16 cellular contexts compared by ENCODE assay signal in genomic region chr1:235087906-235088305, GRCh38. TPM values are rescaled to one million over a fixed set of nuclear protein-coding genes. Genes with fewer than 3 reads are reported as not detected.
DNase-seq lines count a peak whose midpoint lies in the region; TF ChIP-seq lines count a peak whose summit lies in the region.
"Had no signal": no experiment of that assay in that cellular context is flagged by ENCODE, and none has a peak within 500 bp of the region (broad histone marks: within the 10 kb centered on the region; RNA-seq: fewer than 3 reads in every experiment).

No MANE protein-coding gene starts in this region.

- H2AK5ac ChIP-seq in mesenchymal stem cell (ENCODE audit: low read length, severe bottlenecking) = peak overlapping the region; percentile 5

- no peak overlapping the region for H3K4me3 Mint-ChIP-seq in activated T-cell treated with anti-CD3 and anti-CD28 coated beads, Interleukin-2, amount 50 U/mL, for 24 hours
- H3K4me3 Mint-ChIP-seq: CD8-positive, alpha-beta memory T cell had no signal

- no peak overlapping the region for H3K18ac ChIP-seq in mesenchymal stem cell (ENCODE audit: low read depth in 1 of 2, low read length in 2 of 2)

- H3K4me1 Mint-ChIP-seq in activated T-cell treated with anti-CD3 and anti-CD28 coated beads, Interleukin-2, amount 50 U/mL, for 24 hours (ENCODE audit: low read depth) = peaks cover 18% of the 10 kb centered on the region

- H3K4ac ChIP-seq in mesenchymal stem cell (ENCODE audit: low read depth in 1 of 2, low read length in 2 of 2) = no peak overlapping the region

- no peaks in the 10 kb centered on the region for H3K79me1 ChIP-seq in mesenchymal stem cell (replicated peaks; ENCODE audit: low read length, poor library complexity, severe bottlenecking)

- peak overlapping the region in 1 of 2 experiments; percentile 37 for H2BK12ac ChIP-seq in mesenchymal stem cell (ENCODE audit: low read length in 2 of 2)

- TF ChIP-seq CTCF in sigmoid colon (IDR thresholded peaks at IDR 0.05) = no peak

- no peak overlapping the region for H3K4me3 ChIP-seq in mesenchymal stem cell (ENCODE audit: insufficient read depth in 1 of 2, low read depth in 1 of 2, low read length in 2 of 2)
- H3K4me3 ChIP-seq in sigmoid colon = no peak overlapping the region

- no peak overlapping the region for H2BK5ac ChIP-seq in mesenchymal stem cell (ENCODE audit: low read depth, low read length, poor library complexity, severe bottlenecking)

- H3K36me3 Mint-ChIP-seq in activated T-cell treated with anti-CD3 and anti-CD28 coated beads, Interleukin-2, amount 50 U/mL, for 24 hours (ENCODE audit: low read depth) = no peaks in the 10 kb centered on the region
- H3K36me3 Mint-ChIP-seq: CD8-positive, alpha-beta memory T cell had no signal

- no peak overlapping the region for H3K14ac ChIP-seq in mesenchymal stem cell (ENCODE audit: low read length in 2 of 2)

- no peak overlapping the region for H3K27ac ChIP-seq in mesenchymal stem cell (ENCODE audit: low read length, poor library complexity, severe bottlenecking)
- H3K27ac ChIP-seq in sigmoid colon = no peak overlapping the region
- H3K27ac ChIP-seq: C4-2B had no signal

- H4K8ac ChIP-seq in mesenchymal stem cell (ENCODE audit: low read length) = no peak overlapping the region

- H3K9me3 ChIP-seq in mesenchymal stem cell (ENCODE audit: control insufficient read depth, low read length) (no peaks in the 10 kb centered on the region), sigmoid colon (no peaks in the 10 kb centered on the region)

- H3K27me3 ChIP-seq in mesenchymal stem cell (ENCODE audit: control insufficient read depth in 1 of 2, insufficient read depth in 1 of 2, low read length in 2 of 2) (no peaks in the 10 kb centered on the region), sigmoid colon (no peaks in the 10 kb centered on the region)

- 96% methylated on average over 5 of the region's 6 CpGs for WGBS in mesenchymal stem cell
- WGBS in sigmoid colon, 2 donors = 92 to 93% methylated on average over 6 of the region's 6 CpGs

- no peak overlapping the region for H3K9ac ChIP-seq in mesenchymal stem cell (ENCODE audit: low read length)

- peak overlapping the region; percentile 31 for H4K91ac ChIP-seq in mesenchymal stem cell (ENCODE audit: low read length)

- H3K4me1 ChIP-seq in mesenchymal stem cell (ENCODE audit: control insufficient read depth, insufficient read depth, low read depth, low read length) (peaks cover 13% of the 10 kb centered on the region), sigmoid colon (peaks cover 0 to 26% (median 23%) of the 10 kb centered on the region in 4 donors)

- no peaks in the 10 kb centered on the region for H3K36me3 ChIP-seq in mesenchymal stem cell (ENCODE audit: control insufficient read depth in 1 of 2, insufficient read depth in 2 of 2, low read depth in 1 of 2, low read length in 2 of 2)
- no peaks in the 10 kb centered on the region for H3K36me3 ChIP-seq in sigmoid colon

- no peak overlapping the region for H3K4me2 ChIP-seq in mesenchymal stem cell (ENCODE audit: low read length, poor library complexity, severe bottlenecking)

- no peaks in the 10 kb centered on the region for H3K9me3 Mint-ChIP-seq in activated T-cell treated with anti-CD3 and anti-CD28 coated beads, Interleukin-2, amount 50 U/mL, for 24 hours
- H3K9me3 Mint-ChIP-seq: CD8-positive, alpha-beta memory T cell had no signal

- no peak overlapping the region for H2BK120ac ChIP-seq in mesenchymal stem cell (ENCODE audit: low read depth, low read length)

- no peak overlapping the region for H3K27ac Mint-ChIP-seq in activated T-cell treated with anti-CD3 and anti-CD28 coated beads, Interleukin-2, amount 50 U/mL, for 24 hours

- H3K23ac ChIP-seq in mesenchymal stem cell (ENCODE audit: low read length in 2 of 2) = peak overlapping the region in 1 of 2 experiments; percentile 56

- intact Hi-C loops in sigmoid colon (cut with DNase I) = loop anchor here (10.0 kb wide), 1 partner anchor 263 kb away; no protein-coding TSS in a partner anchor

- no peak overlapping the region for H2BK15ac ChIP-seq in mesenchymal stem cell (ENCODE audit: low read depth, poor library complexity, severe bottlenecking)

- no peak overlapping the region for H2AFZ ChIP-seq in mesenchymal stem cell (ENCODE audit: low read depth, low read length)

- TF ChIP-seq EP300 in sigmoid colon (IDR thresholded peaks at IDR 0.05) = no peak

- peak; percentile 14 for DNase-seq in activated T-cell treated with anti-CD3 and anti-CD28 coated beads, Interleukin-2, amount 50 U/mL, for 1 hour
- DNase-seq in activated T-cell treated with anti-CD3 and anti-CD28 coated beads, Interleukin-2, amount 50 U/mL, for 24 hours = no peak
- DNase-seq in SW480 (ENCODE audit: low spot score) (peak; percentile 61), mesenchymal stem cell (no peak), sigmoid colon (peak; percentile 40), NCI-H82 (lab: John Stamatoyannopoulos, UW) (no peak), NCI-H2227 treated with DMSO at 0.1 percent for 48 hours (lab: John Stamatoyannopoulos, UW) (no peak), NK-92 (lab: John Stamatoyannopoulos, UW; ENCODE audit: unreplicated experiment) (no peak)
- DNase-seq: CD8-positive, alpha-beta memory T cell; EL; GF-D8; Kasumi-1; NCI-H187; NCI-H2107; NK-92 treated with Interleukin-12 subunit alpha and Interleukin-12 subunit beta, amount 100 ng/mL, for 24 hours had no signal

- H3K27me3 Mint-ChIP-seq in activated T-cell treated with anti-CD3 and anti-CD28 coated beads, Interleukin-2, amount 50 U/mL, for 24 hours = no peaks in the 10 kb centered on the region

- no peak for TF ChIP-seq POLR2A in sigmoid colon (IDR thresholded peaks at IDR 0.05)

RNA-seq across cellular contexts. Expression of gene TOMM20, which starts 40.7 kb away (rescaled TPM):
- polyA plus RNA-seq in mesenchymal stem cell (2013, experiment 1 of 2) = 99.5 TPM
- 104 TPM for polyA plus RNA-seq in mesenchymal stem cell (2013, experiment 2 of 2)
- 100 to 1,000 TPM in 2 of 4 donors, 10 to 100 TPM in 2; 72.0 to 128 (median 112) TPM for total RNA-seq in sigmoid colon
- 10 to 100 TPM; 49.0 to 79.3 (median 68.5) TPM for polyA plus RNA-seq in sigmoid colon

Comparison
In these comparisons a context has a peak if more than half of its experiments do, and no peak if none do; other contexts are left out.
1. DNase-seq: peak in activated T-cell treated with anti-CD3 and anti-CD28 coated beads, Interleukin-2, amount 50 U/mL, for 1 hour (single experiment), SW480 (single experiment) and sigmoid colon (single experiment); none in activated T-cell treated with anti-CD3 and anti-CD28 coated beads, Interleukin-2, amount 50 U/mL, for 24 hours (single experiment), mesenchymal stem cell (single experiment), NCI-H82 (single experiment), NCI-H2227 treated with DMSO at 0.1 percent for 48 hours (single experiment) and NK-92 (single experiment).